8 cellular contexts compared by ENCODE assay signal in genomic region chr2:231191896-231192872, GRCh38. TPM values are rescaled to one million over a fixed set of nuclear protein-coding genes. Genes with fewer than 3 reads are reported as not detected.
DNase-seq lines count a peak whose midpoint lies in the region; ATAC-seq and TF ChIP-seq lines count a peak whose summit lies in the region.

No MANE protein-coding gene starts in this region.

- H3K4me3 ChIP-seq in Panc1 (ENCODE audit: low read depth in 2 of 2, low read length in 2 of 2), result no peak overlapping the region

- ATAC-seq in Panc1, result peak; percentile 79
- no peak for ATAC-seq in activated naive CD4-positive, alpha-beta T cell treated with anti-CD3 and anti-CD28 coated beads, Interleukin-2, amount 50 U/mL, for 72 hours
- no peak for ATAC-seq in GM18498 (IDR thresholded peaks at IDR 0.05; ENCODE audit: unreplicated experiment)

- TF ChIP-seq CTCF in GM13977 (IDR thresholded peaks at IDR 0.05; ENCODE audit: extremely low read depth, insufficient read depth, missing control alignments), result peak; percentile 21
- no peak; the same call in 1 of the 2 replicates for TF ChIP-seq CTCF in Panc1 (IDR thresholded peaks at IDR 0.05)
- TF ChIP-seq CTCF in osteocyte (IDR thresholded peaks at IDR 0.05), result peak; percentile 86

- CTCF ChIA-PET in Panc1 (lab: Charles Lee), result interaction anchor here (0.7 to 1.2 kb wide), 2 partner anchors 91 to 291 kb away, joined by 3 read pairs; no protein-coding TSS in a partner anchor
- CTCF ChIA-PET in activated CD4-positive, alpha-beta T cell treated with anti-CD3 and anti-CD28 coated beads, Interleukin-2, amount 10 ng/mL, durations not matched to agents 7 days and 5 days (lab: Charles Lee), result interaction anchor here (0.5 to 0.9 kb wide), 2 partner anchors 42 to 558 kb away, joined by 3 read pairs; no protein-coding TSS in a partner anchor

- no peaks in the 10 kb centered on the region for H3K9me3 ChIP-seq in Panc1 (ENCODE audit: control insufficient read depth, insufficient read depth, low read depth, low read length)

- no TSS peak for BruUV-seq in Panc1 (replicated peaks; lab: Mats Ljungman, UMichigan)

- no peaks in the 10 kb centered on the region; the same call in 1 of the 2 replicates for H3K4me1 ChIP-seq in Panc1 (ENCODE audit: control insufficient read depth, insufficient read depth, low read length)

- H3K27ac ChIP-seq in Panc1 (ENCODE audit: low read length), result no peak overlapping the region; the same call in 1 of the 2 replicates

- peaks cover 38% of the 10 kb centered on the region for H3K4me1 Mint-ChIP-seq in osteocyte (ENCODE audit: unreplicated experiment)
- H3K4me1 Mint-ChIP-seq in activated CD4-positive, alpha-beta T cell treated with anti-CD3 and anti-CD28 coated beads, Interleukin-2, amount 10 ng/mL, durations not matched to agents 7 days and 5 days, result no peaks in the 10 kb centered on the region

- DNase-seq in GM13977 (ENCODE audit: low spot score) (no peak), Panc1 (ENCODE audit: low read depth, low spot score) (no peak), fibroblast of gingiva (ENCODE audit: low read depth) (peak; percentile 92), osteocyte (ENCODE audit: extremely low spot score, unreplicated experiment) (peak; percentile 91), T-helper 1 cell (no peak)
- DNase-seq in activated CD4-positive, alpha-beta T cell treated with anti-CD3 and anti-CD28 coated beads, Interleukin-2, amount 10 ng/mL, durations not matched to agents 7 days and 5 days, result no peak
- DNase-seq in activated naive CD4-positive, alpha-beta T cell treated with anti-CD3 and anti-CD28 coated beads, Interleukin-2, amount 50 U/mL, for 72 hours (ENCODE audit: low spot score in 2 of 2), result no peak

- no peaks in the 10 kb centered on the region for H3K27me3 ChIP-seq in Panc1 (ENCODE audit: control insufficient read depth, insufficient read depth, low read length)

- no peak overlapping the region for H3K4me3 Mint-ChIP-seq in osteocyte (ENCODE audit: unreplicated experiment)
- no peak overlapping the region for H3K4me3 Mint-ChIP-seq in activated CD4-positive, alpha-beta T cell treated with anti-CD3 and anti-CD28 coated beads, Interleukin-2, amount 10 ng/mL, durations not matched to agents 7 days and 5 days

- in situ Hi-C loops in GM13977 (cut with MboI; ENCODE audit: low pct_unique_long_range_greater_than_20kb, low sequenced_read_pairs, unreplicated experiment), result no loop called here
- in situ Hi-C loops in Panc1 (cut with HindIII; ENCODE audit: low pct_unique_long_range_greater_than_20kb, low sequenced_read_pairs), result no loop called here

- H3K27me3 Mint-ChIP-seq in osteocyte (ENCODE audit: unreplicated experiment), result no peaks in the 10 kb centered on the region
- H3K27me3 Mint-ChIP-seq in activated CD4-positive, alpha-beta T cell treated with anti-CD3 and anti-CD28 coated beads, Interleukin-2, amount 10 ng/mL, durations not matched to agents 7 days and 5 days, result peaks cover 28% of the 10 kb centered on the region

- intact Hi-C loops in Panc1 (cut with micrococcal nuclease; ENCODE audit: unreplicated experiment), result loop anchor here (10.0 kb wide), 1 partner anchor 87 kb away; no protein-coding TSS in a partner anchor

- no peaks in the 10 kb centered on the region for H3K36me3 ChIP-seq in Panc1 (ENCODE audit: control insufficient read depth, insufficient read depth, low read length)

- peak overlapping the region; percentile 77 for H3K27ac Mint-ChIP-seq in osteocyte (ENCODE audit: unreplicated experiment)
- no peak overlapping the region for H3K27ac Mint-ChIP-seq in activated CD4-positive, alpha-beta T cell treated with anti-CD3 and anti-CD28 coated beads, Interleukin-2, amount 10 ng/mL, durations not matched to agents 7 days and 5 days
- H3K27ac Mint-ChIP-seq in activated naive CD4-positive, alpha-beta T cell treated with anti-CD3 and anti-CD28 coated beads, Interleukin-2, amount 50 U/mL, for 72 hours, result no peak overlapping the region

- no peaks in the 10 kb centered on the region for H3K9me3 Mint-ChIP-seq in osteocyte (ENCODE audit: unreplicated experiment)
- H3K9me3 Mint-ChIP-seq in activated CD4-positive, alpha-beta T cell treated with anti-CD3 and anti-CD28 coated beads, Interleukin-2, amount 10 ng/mL, durations not matched to agents 7 days and 5 days, result no peaks in the 10 kb centered on the region
- H3K9me3 Mint-ChIP-seq in activated naive CD4-positive, alpha-beta T cell treated with anti-CD3 and anti-CD28 coated beads, Interleukin-2, amount 50 U/mL, for 72 hours, result no peaks in the 10 kb centered on the region

- H3K36me3 Mint-ChIP-seq in osteocyte (ENCODE audit: unreplicated experiment), result no peaks in the 10 kb centered on the region
- no peaks in the 10 kb centered on the region for H3K36me3 Mint-ChIP-seq in activated CD4-positive, alpha-beta T cell treated with anti-CD3 and anti-CD28 coated beads, Interleukin-2, amount 10 ng/mL, durations not matched to agents 7 days and 5 days (ENCODE audit: low read depth)
- no peaks in the 10 kb centered on the region for H3K36me3 Mint-ChIP-seq in activated naive CD4-positive, alpha-beta T cell treated with anti-CD3 and anti-CD28 coated beads, Interleukin-2, amount 50 U/mL, for 72 hours

- POLR2A ChIA-PET in Panc1 (lab: Charles Lee), result interaction anchor here (0.6 kb wide), 1 partner anchor 261 kb away, joined by 3 read pairs; no protein-coding TSS in a partner anchor
- POLR2A ChIA-PET in activated CD4-positive, alpha-beta T cell treated with anti-CD3 and anti-CD28 coated beads, Interleukin-2, amount 10 ng/mL, durations not matched to agents 7 days and 5 days (lab: Charles Lee), result no interaction called here

RNA-seq across cellular contexts. Expression of gene ARMC9, which starts 6.2 kb away (rescaled TPM):
- total RNA-seq in Panc1 (2021; ENCODE audit: unreplicated experiment), result 42.7 TPM
- 76.4 TPM for polyA plus RNA-seq in Panc1 (2012; ENCODE audit: insufficient read length)
- 178 and 204 TPM in 2 replicates for total RNA-seq in osteocyte
- under 1 TPM; 0.45 to 0.58 TPM for total RNA-seq in activated CD4-positive, alpha-beta T cell treated with anti-CD3 and anti-CD28 coated beads, Interleukin-2, amount 10 ng/mL, durations not matched to agents 7 days and 5 days
- total RNA-seq in activated naive CD4-positive, alpha-beta T cell treated with anti-CD3 and anti-CD28 coated beads, Interleukin-2, amount 50 U/mL, for 72 hours, result 1 to 10 TPM; 2.0 to 4.0 TPM

Comparison
In these comparisons a context has a peak if more than half of its experiments do, and no peak if none do; other contexts are left out.
1. DNase-seq: peak in fibroblast of gingiva (single experiment) and osteocyte (single experiment); none in GM13977 (single experiment), Panc1 (single experiment), activated CD4-positive, alpha-beta T cell treated with anti-CD3 and anti-CD28 coated beads, Interleukin-2, amount 10 ng/mL, durations not matched to agents 7 days and 5 days (single experiment), activated naive CD4-positive, alpha-beta T cell treated with anti-CD3 and anti-CD28 coated beads, Interleukin-2, amount 50 U/mL, for 72 hours (0 of 2) and T-helper 1 cell (0 of 5).